ENCODE assay signal across 1 cellular context in genomic region chr6:138222901-138223546, GRCh38.
TF ChIP-seq lines count a peak whose summit lies in the region.

No MANE protein-coding gene starts in this region.

TF ChIP-seq in HepG2, 621 proteins besides CTCF, POLR2A, EP300 and RAD21 (continued from another document and continues in another):
- TF ChIP-seq BCLAF1 (IDR thresholded peaks at IDR 0.05) (no peak), SRF (IDR thresholded peaks at IDR 0.05; ENCODE audit: low read depth, low read length) (peak; percentile 64; the same call in 1 of the 2 replicates), HNF1B (CRISPR knock-in tag; IDR thresholded peaks at IDR 0.05) (peak; percentile 95), ZNF550 (CRISPR knock-in tag; IDR thresholded peaks at IDR 0.05; ENCODE audit: borderline replicate concordance) (no peak), ZNF776 (CRISPR knock-in tag; IDR thresholded peaks at IDR 0.05) (no peak), GLMP (CRISPR knock-in tag; IDR thresholded peaks at IDR 0.05; ENCODE audit: borderline replicate concordance) (no peak), BATF2 (CRISPR knock-in tag; IDR thresholded peaks at IDR 0.05) (no peak), ZNF382 (CRISPR knock-in tag; IDR thresholded peaks at IDR 0.05; ENCODE audit: borderline replicate concordance) (no peak), GTF3A (CRISPR knock-in tag; conservative IDR thresholded peaks at IDR 0.05) (no peak), TEAD2 (CRISPR knock-in tag; IDR thresholded peaks at IDR 0.05) (no peak), PPARG (CRISPR knock-in tag; conservative IDR thresholded peaks at IDR 0.05) (peak; percentile 86), TAF15 (IDR thresholded peaks at IDR 0.05; ENCODE audit: low read depth, low read length, poor library complexity, severe bottlenecking) (no peak), TMF1 (CRISPR knock-in tag; IDR thresholded peaks at IDR 0.05; ENCODE audit: low read depth) (no peak), ZXDC (CRISPR knock-in tag; IDR thresholded peaks at IDR 0.05) (no peak), CHCHD3 (CRISPR knock-in tag; IDR thresholded peaks at IDR 0.05) (no peak), ADNP (CRISPR knock-in tag; IDR thresholded peaks at IDR 0.05) (no peak), LCORL (IDR thresholded peaks at IDR 0.05) (no peak), LCORL (CRISPR knock-in tag; IDR thresholded peaks at IDR 0.05) (peak; percentile 94), MYPOP (CRISPR knock-in tag; IDR thresholded peaks at IDR 0.05) (0 out of 2 replicates have a peak, but pooled peaks have one; percentile 47), SMYD3 (CRISPR knock-in tag; IDR thresholded peaks at IDR 0.05) (no peak), CBX1 (IDR thresholded peaks at IDR 0.05; ENCODE audit: low read depth) (peak; percentile 77), HNRNPH1 (optimal IDR thresholded peaks at IDR 0.05; ENCODE audit: low read depth, low read length) (no peak), TERF1 (CRISPR knock-in tag; IDR thresholded peaks at IDR 0.05) (no peak), ZNF747 (CRISPR knock-in tag; IDR thresholded peaks at IDR 0.05; ENCODE audit: borderline replicate concordance) (no peak; the same call in 1 of the 2 replicates), FOSL2 (CRISPR knock-in tag; IDR thresholded peaks at IDR 0.05) (peak; percentile 88)
- TF ChIP-seq, protein P1, sequence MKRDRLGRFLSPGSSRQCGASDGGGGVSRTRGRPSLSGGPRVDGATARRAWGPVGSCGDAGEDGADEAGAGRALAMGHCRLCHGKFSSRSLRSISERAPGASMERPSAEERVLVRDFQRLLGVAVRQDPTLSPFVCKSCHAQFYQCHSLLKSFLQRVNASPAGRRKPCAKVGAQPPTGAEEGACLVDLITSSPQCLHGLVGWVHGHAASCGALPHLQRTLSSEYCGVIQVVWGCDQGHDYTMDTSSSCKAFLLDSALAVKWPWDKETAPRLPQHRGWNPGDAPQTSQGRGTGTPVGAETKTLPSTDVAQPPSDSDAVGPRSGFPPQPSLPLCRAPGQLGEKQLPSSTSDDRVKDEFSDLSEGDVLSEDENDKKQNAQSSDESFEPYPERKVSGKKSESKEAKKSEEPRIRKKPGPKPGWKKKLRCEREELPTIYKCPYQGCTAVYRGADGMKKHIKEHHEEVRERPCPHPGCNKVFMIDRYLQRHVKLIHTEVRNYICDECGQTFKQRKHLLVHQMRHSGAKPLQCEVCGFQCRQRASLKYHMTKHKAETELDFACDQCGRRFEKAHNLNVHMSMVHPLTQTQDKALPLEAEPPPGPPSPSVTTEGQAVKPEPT (CRISPR knock-in tag; IDR thresholded peaks at IDR 0.05; ENCODE audit: low read depth), result no peak
- TF ChIP-seq, protein P2, sequence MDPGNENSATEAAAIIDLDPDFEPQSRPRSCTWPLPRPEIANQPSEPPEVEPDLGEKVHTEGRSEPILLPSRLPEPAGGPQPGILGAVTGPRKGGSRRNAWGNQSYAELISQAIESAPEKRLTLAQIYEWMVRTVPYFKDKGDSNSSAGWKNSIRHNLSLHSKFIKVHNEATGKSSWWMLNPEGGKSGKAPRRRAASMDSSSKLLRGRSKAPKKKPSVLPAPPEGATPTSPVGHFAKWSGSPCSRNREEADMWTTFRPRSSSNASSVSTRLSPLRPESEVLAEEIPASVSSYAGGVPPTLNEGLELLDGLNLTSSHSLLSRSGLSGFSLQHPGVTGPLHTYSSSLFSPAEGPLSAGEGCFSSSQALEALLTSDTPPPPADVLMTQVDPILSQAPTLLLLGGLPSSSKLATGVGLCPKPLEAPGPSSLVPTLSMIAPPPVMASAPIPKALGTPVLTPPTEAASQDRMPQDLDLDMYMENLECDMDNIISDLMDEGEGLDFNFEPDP (CRISPR knock-in tag; conservative IDR thresholded peaks at IDR 0.05), result 0 out of 2 replicates have a peak, but pooled peaks have one; percentile 94
- TF ChIP-seq, protein P3, sequence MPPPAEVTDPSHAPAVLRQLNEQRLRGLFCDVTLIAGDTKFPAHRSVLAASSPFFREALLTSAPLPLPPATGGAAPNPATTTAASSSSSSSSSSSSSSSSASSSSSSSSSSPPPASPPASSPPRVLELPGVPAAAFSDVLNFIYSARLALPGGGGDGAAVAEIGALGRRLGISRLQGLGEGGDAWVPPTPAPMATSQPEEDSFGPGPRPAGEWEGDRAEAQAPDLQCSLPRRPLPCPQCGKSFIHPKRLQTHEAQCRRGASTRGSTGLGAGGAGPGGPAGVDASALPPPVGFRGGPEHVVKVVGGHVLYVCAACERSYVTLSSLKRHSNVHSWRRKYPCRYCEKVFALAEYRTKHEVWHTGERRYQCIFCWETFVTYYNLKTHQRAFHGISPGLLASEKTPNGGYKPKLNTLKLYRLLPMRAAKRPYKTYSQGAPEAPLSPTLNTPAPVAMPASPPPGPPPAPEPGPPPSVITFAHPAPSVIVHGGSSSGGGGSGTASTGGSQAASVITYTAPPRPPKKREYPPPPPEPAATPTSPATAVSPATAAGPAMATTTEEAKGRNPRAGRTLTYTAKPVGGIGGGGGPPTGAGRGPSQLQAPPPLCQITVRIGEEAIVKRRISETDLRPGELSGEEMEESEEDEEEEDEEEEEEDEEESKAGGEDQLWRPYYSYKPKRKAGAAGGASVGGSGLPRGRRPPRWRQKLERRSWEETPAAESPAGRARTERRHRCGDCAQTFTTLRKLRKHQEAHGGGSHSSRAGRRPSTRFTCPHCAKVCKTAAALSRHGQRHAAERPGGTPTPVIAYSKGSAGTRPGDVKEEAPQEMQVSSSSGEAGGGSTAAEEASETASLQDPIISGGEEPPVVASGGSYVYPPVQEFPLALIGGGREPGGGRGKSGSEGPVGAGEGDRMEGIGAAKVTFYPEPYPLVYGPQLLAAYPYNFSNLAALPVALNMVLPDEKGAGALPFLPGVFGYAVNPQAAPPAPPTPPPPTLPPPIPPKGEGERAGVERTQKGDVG (CRISPR knock-in tag; IDR thresholded peaks at IDR 0.05; ENCODE audit: borderline replicate concordance), result no peak
- TF ChIP-seq, protein P4, sequence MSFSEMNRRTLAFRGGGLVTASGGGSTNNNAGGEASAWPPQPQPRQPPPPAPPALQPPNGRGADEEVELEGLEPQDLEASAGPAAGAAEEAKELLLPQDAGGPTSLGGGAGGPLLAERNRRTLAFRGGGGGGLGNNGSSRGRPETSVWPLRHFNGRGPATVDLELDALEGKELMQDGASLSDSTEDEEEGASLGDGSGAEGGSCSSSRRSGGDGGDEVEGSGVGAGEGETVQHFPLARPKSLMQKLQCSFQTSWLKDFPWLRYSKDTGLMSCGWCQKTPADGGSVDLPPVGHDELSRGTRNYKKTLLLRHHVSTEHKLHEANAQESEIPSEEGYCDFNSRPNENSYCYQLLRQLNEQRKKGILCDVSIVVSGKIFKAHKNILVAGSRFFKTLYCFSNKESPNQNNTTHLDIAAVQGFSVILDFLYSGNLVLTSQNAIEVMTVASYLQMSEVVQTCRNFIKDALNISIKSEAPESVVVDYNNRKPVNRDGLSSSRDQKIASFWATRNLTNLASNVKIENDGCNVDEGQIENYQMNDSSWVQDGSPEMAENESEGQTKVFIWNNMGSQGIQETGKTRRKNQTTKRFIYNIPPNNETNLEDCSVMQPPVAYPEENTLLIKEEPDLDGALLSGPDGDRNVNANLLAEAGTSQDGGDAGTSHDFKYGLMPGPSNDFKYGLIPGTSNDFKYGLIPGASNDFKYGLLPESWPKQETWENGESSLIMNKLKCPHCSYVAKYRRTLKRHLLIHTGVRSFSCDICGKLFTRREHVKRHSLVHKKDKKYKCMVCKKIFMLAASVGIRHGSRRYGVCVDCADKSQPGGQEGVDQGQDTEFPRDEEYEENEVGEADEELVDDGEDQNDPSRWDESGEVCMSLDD (CRISPR knock-in tag; IDR thresholded peaks at IDR 0.05; ENCODE audit: borderline replicate concordance), result no peak
- TF ChIP-seq, protein P5, sequence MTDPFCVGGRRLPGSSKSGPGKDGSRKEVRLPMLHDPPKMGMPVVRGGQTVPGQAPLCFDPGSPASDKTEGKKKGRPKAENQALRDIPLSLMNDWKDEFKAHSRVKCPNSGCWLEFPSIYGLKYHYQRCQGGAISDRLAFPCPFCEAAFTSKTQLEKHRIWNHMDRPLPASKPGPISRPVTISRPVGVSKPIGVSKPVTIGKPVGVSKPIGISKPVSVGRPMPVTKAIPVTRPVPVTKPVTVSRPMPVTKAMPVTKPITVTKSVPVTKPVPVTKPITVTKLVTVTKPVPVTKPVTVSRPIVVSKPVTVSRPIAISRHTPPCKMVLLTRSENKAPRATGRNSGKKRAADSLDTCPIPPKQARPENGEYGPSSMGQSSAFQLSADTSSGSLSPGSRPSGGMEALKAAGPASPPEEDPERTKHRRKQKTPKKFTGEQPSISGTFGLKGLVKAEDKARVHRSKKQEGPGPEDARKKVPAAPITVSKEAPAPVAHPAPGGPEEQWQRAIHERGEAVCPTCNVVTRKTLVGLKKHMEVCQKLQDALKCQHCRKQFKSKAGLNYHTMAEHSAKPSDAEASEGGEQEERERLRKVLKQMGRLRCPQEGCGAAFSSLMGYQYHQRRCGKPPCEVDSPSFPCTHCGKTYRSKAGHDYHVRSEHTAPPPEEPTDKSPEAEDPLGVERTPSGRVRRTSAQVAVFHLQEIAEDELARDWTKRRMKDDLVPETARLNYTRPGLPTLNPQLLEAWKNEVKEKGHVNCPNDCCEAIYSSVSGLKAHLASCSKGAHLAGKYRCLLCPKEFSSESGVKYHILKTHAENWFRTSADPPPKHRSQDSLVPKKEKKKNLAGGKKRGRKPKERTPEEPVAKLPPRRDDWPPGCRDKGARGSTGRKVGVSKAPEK (CRISPR knock-in tag; IDR thresholded peaks at IDR 0.05; ENCODE audit: borderline replicate concordance), result no peak
